Comparison of ENCODE assay signal across 1 cellular context in the genomic region with DNA sequence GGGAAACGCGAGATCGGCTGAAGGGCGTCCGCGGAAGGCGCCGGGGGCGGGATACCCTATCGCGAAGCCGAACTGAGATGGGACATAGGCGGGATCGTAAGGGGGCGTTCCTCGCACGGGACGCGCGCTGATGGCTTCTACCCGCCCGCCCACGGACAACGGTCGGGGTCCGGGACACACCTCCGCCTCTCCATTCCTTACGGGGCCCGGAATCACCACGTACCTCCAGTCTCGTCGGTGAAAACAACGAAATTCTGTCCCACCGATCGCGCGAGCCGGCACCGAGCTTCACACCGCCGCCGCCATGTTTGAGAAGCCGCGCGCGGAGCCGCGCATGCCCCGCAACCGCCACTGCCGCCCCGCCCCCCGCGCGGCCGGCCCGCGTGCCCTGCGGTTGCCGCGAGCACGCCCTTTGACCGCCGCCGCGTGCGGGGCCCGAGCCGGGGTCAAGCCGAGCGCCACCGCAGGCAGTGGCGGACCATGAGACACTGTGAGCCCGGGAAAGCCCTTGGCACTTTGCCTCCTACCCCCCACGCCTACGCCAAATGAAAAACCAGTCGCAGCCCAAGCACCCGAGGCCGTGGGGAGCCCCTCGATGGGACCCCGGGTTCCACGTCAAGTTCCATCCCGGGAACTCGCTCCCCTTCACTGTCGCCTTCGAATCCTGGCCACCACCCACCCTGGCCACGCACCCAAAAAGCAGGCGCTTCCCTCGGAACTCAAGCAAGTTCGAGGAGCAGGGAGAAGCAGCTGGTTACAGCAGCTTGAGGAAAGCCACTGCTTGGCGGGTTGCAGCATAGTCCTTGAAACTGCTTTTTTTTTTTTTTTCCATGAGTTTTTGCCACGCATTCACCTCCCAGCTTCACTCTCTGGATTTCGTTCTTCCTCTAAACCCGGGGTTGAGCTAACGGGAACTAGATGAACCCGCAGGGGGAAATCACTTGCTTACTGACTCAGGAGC.
TF ChIP-seq lines count a peak whose summit lies in the region.

A gene (minus strand): TSS at position 320 of the 961 bp plus-strand sequence. CDS start 20,617 bp downstream, outside the sequence.

TF ChIP-seq in IMR-90, 13 proteins besides CTCF, POLR2A, EP300 and RAD21:
- TF ChIP-seq BHLHE40 (IDR thresholded peaks at IDR 0.05; ENCODE audit: low read depth, low read length) (peak; percentile 92), MXI1 (IDR thresholded peaks at IDR 0.05; ENCODE audit: borderline replicate concordance, low read depth, low read length) (peak; percentile 31; the same call in 1 of the 2 replicates)
- TF ChIP-seq, protein P1, sequence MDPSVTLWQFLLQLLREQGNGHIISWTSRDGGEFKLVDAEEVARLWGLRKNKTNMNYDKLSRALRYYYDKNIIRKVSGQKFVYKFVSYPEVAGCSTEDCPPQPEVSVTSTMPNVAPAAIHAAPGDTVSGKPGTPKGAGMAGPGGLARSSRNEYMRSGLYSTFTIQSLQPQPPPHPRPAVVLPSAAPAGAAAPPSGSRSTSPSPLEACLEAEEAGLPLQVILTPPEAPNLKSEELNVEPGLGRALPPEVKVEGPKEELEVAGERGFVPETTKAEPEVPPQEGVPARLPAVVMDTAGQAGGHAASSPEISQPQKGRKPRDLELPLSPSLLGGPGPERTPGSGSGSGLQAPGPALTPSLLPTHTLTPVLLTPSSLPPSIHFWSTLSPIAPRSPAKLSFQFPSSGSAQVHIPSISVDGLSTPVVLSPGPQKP (IDR thresholded peaks at IDR 0.05; ENCODE audit: borderline replicate concordance, low read depth, low read length), result no peak
TF ChIP-seq in IMR-90: peak in this region for 2.
